Comparison of ENCODE assay signal across 21 cellular contexts in genomic region chr5:134459491-134459890, GRCh38. TPM values are rescaled to one million over a fixed set of nuclear protein-coding genes. Genes with fewer than 3 reads are reported as not detected.
DNase-seq lines count a peak whose midpoint lies in the region; ATAC-seq and TF ChIP-seq lines count a peak whose summit lies in the region.
"Had no signal": no experiment of that assay in that cellular context is flagged by ENCODE, and none has a peak within 500 bp of the region (broad histone marks: within the 10 kb centered on the region; RNA-seq: fewer than 3 reads in every experiment).

No MANE protein-coding gene starts in this region.

- H3K4me3 Mint-ChIP-seq in stimulated activated memory B cell treated with anti-CD40 and anti-IgM and Interleukin-4, amounts not matched to agents 10 μg/mL and 1 μg/mL and 100 μg/mL, for 72 hours: no peak overlapping the region
- H3K4me3 Mint-ChIP-seq: CD8-positive, alpha-beta T cell had no signal

- ATAC-seq in Right ventricle myocardium superior (ENCODE audit: poor library complexity) (no peak), lower lobe of right lung (no peak)
- no peak for ATAC-seq in stimulated activated memory B cell treated with anti-CD40 and anti-IgM and Interleukin-4, amounts not matched to agents 10 μg/mL and 1 μg/mL and 100 μg/mL, for 72 hours
- ATAC-seq: CD8-positive, alpha-beta T cell; Panc1 had no signal

- no peaks in the 10 kb centered on the region for H3K36me3 Mint-ChIP-seq in stimulated activated memory B cell treated with anti-CD40 and anti-IgM and Interleukin-4, amounts not matched to agents 10 μg/mL and 1 μg/mL and 100 μg/mL, for 72 hours
- H3K36me3 Mint-ChIP-seq: CD8-positive, alpha-beta T cell had no signal

- peaks cover 48% of the 10 kb centered on the region for H3K4me1 Mint-ChIP-seq in stimulated activated memory B cell treated with anti-CD40 and anti-IgM and Interleukin-4, amounts not matched to agents 10 μg/mL and 1 μg/mL and 100 μg/mL, for 72 hours

- peak overlapping the region; percentile 46 for H3K27ac ChIP-seq in RWPE1
- no peak overlapping the region for H3K27ac ChIP-seq in lower lobe of right lung
- H3K27ac ChIP-seq: HL-60, KMS-11 had no signal

- H3K36me3 ChIP-seq in lower lobe of right lung: no peaks in the 10 kb centered on the region

- POLR2A ChIA-PET in RWPE1 (lab: Yijun Ruan, JAX; ENCODE audit: low non-redundant PET): no interaction called here

- DNase-seq in cardiac septum (ENCODE audit: low spot score) (peak; percentile 62), Right ventricle myocardium superior (no peak), RWPE1 (ENCODE audit: low spot score) (no peak), lower lobe of right lung (peak; percentile 17), cerebellar nuclear complex (lab: John Stamatoyannopoulos, UW) (no peak), SK-N-DZ (ENCODE audit: low spot score) (no peak), DMS79 (lab: John Stamatoyannopoulos, UW) (no peak)
- DNase-seq: 8988T; AML-193; C1 segment of cervical spinal cord; Calu3; CD8-positive, alpha-beta T cell; GM23248; HCEC 1CT; NCI-H1105; NCI-H774; NK-92 treated with Interleukin-12 subunit alpha and Interleukin-12 subunit beta, amount 100 ng/mL, for 24 hours had no signal

- peak overlapping the region; percentile 65 for H3K27ac Mint-ChIP-seq in stimulated activated memory B cell treated with anti-CD40 and anti-IgM and Interleukin-4, amounts not matched to agents 10 μg/mL and 1 μg/mL and 100 μg/mL, for 72 hours
- H3K27ac Mint-ChIP-seq: CD8-positive, alpha-beta T cell had no signal

- intact Hi-C loops in cardiac septum (cut with DNase I) (no loop called here), Right ventricle myocardium superior (cut with DNase I) (no loop called here), lower lobe of right lung (cut with DNase I) (no loop called here)

- H3K9me3 ChIP-seq in lower lobe of right lung: no peaks in the 10 kb centered on the region

- TF ChIP-seq CTCF in RWPE1 (conservative IDR thresholded peaks at IDR 0.05; ENCODE audit: low read depth) (no peak), lower lobe of right lung (IDR thresholded peaks at IDR 0.05) (no peak)

- CTCF ChIA-PET in RWPE1 (lab: Yijun Ruan, JAX): no interaction called here

- no peaks in the 10 kb centered on the region for H3K9me3 Mint-ChIP-seq in stimulated activated memory B cell treated with anti-CD40 and anti-IgM and Interleukin-4, amounts not matched to agents 10 μg/mL and 1 μg/mL and 100 μg/mL, for 72 hours
- H3K9me3 Mint-ChIP-seq: CD8-positive, alpha-beta T cell had no signal

- no peaks in the 10 kb centered on the region for H3K27me3 Mint-ChIP-seq in stimulated activated memory B cell treated with anti-CD40 and anti-IgM and Interleukin-4, amounts not matched to agents 10 μg/mL and 1 μg/mL and 100 μg/mL, for 72 hours

- H3K4me1 ChIP-seq in lower lobe of right lung: peaks cover 11% of the 10 kb centered on the region

- no peaks in the 10 kb centered on the region for H3K27me3 ChIP-seq in lower lobe of right lung (ENCODE audit: low read depth)

- no peak overlapping the region for H3K4me3 ChIP-seq in lower lobe of right lung
- H3K4me3 ChIP-seq: GM23248 had no signal

RNA-seq across cellular contexts. Expression of gene CDKN2AIPNL, which starts 47.8 kb away (rescaled TPM):
- total RNA-seq in cardiac septum (27.2 TPM), Right ventricle myocardium superior (43.1 TPM), lower lobe of right lung (14.5 TPM)
- 88.4 and 126 TPM in 2 replicates for polyA plus RNA-seq in SK-N-DZ (2014; cell fraction: cytosol; rRNA removed)
- 17.5 and 20.1 TPM in 2 replicates for polyA plus RNA-seq in SK-N-DZ (2014; cell fraction: nucleus; rRNA removed)

Comparison
In these comparisons a context has a peak if more than half of its experiments do, and no peak if none do; other contexts are left out.
1. DNase-seq: peak in cardiac septum (single experiment) and lower lobe of right lung (single experiment); none in Right ventricle myocardium superior (single experiment), RWPE1 (single experiment), cerebellar nuclear complex (0 of 2), SK-N-DZ (single experiment) and DMS79 (single experiment).